9 cellular contexts compared by ENCODE assay signal in genomic region chrX:133068461-133068860, GRCh38. TPM values are rescaled to one million over a fixed set of nuclear protein-coding genes. Genes with fewer than 3 reads are reported as not detected.
"Had no signal": no experiment of that assay in that cellular context is flagged by ENCODE, and none has a peak within 500 bp of the region (broad histone marks: within the 10 kb centered on the region; RNA-seq: fewer than 3 reads in every experiment).

No MANE protein-coding gene starts in this region.

- H3K36me3 ChIP-seq: HAP-1 had no signal

- H2AFZ ChIP-seq: GM23338 had no signal

- H3K27ac ChIP-seq: HL-60 had no signal

- DNase-seq: H7, HFFc6, KBM-7 had no signal

- H3K4me2 ChIP-seq: GM23338 had no signal

- H3K4me3 ChIP-seq: GM23338, HAP-1 had no signal

- H3K9me3 ChIP-seq: HAP-1 had no signal

RNA-seq across cellular contexts. Expression of gene USP26, which starts 28.4 kb away (rescaled TPM):
- total RNA-seq: GM23338, H4, H7, HepG2, HFFc6 had no signal
- polyA plus RNA-seq: GM23338, HepG2, IgD-negative memory B cell had no signal
